Comparison of ENCODE assay signal across 26 cellular contexts in genomic region chr18:77016936-77017335, GRCh38.
DNase-seq lines count a peak whose midpoint lies in the region; ATAC-seq, FAIRE-seq and TF ChIP-seq lines count a peak whose summit lies in the region.
"Had no signal": no experiment of that assay in that cellular context is flagged by ENCODE, and none has a peak within 500 bp of the region (broad histone marks: within the 10 kb centered on the region; RNA-seq: fewer than 3 reads in every experiment).

No MANE protein-coding gene starts in this region.

- H3K4me3 ChIP-seq in neuronal stem cell (ENCODE audit: low read length in 2 of 2) (no peak overlapping the region), tibial nerve (peak overlapping the region; percentile 19 to 51 (median 40))
- H3K4me3 ChIP-seq: ascending aorta, lung, skin epidermis, testis had no signal

- H3K79me1 ChIP-seq in neuronal stem cell (ENCODE audit: low read depth, low read length) (no peaks in the 10 kb centered on the region), H9 (ENCODE audit: insufficient read depth, low read depth, low read length, poor library complexity, severe bottlenecking) (no peaks in the 10 kb centered on the region)

- FAIRE-seq in frontal cortex (lab: Jason Lieb, UNC): peak; percentile 64
- FAIRE-seq: G401.6, keratinocyte had no signal

- DNase-seq in frontal cortex (ENCODE audit: low spot score in 2 of 2) (peak in 1 of 2 donors; percentile 60), neuronal stem cell (ENCODE audit: low spot score) (no peak), tibial nerve (ENCODE audit: low spot score in 2 of 2) (peak in 1 of 2 donors; percentile 38), H9 (no peak)
- DNase-seq: CD4-positive, alpha-beta T cell; effector CD8-positive, alpha-beta T cell; erythroblast; IMR-90; NCI-H1092; NCI-H1930; NCI-H345; NCI-H82; SK-N-SH; T-helper 17 cell; testis had no signal

- no peaks in the 10 kb centered on the region for H3K36me3 ChIP-seq in neuronal stem cell (replicated peaks in 1 of 2; ENCODE audit: control insufficient read depth in 2 of 2, insufficient read depth in 2 of 2, low read length in 2 of 2)
- H3K36me3 ChIP-seq in tibial nerve: peaks cover 0 to 8% (median 0%) of the 10 kb centered on the region in 3 donors

- peaks cover 17% of the 10 kb centered on the region for H3K27me3 Mint-ChIP-seq in H9 (ENCODE audit: low read depth)
- H3K27me3 Mint-ChIP-seq: activated naive CD4-positive, alpha-beta T cell treated with anti-CD3 and anti-CD28 coated beads, Interleukin-2, amount 50 U/mL, for 24 hours; CD4-positive, alpha-beta T cell; T-helper 17 cell had no signal

- H4K91ac ChIP-seq in neuronal stem cell (ENCODE audit: low read depth, low read length, poor library complexity) (no peak overlapping the region), H9 (ENCODE audit: insufficient read length, low read depth, low read length) (no peak overlapping the region)

- H2BK120ac ChIP-seq in neuronal stem cell (ENCODE audit: low read depth, low read length): no peak overlapping the region
- H2BK120ac ChIP-seq in H9 (ENCODE audit: low read depth, low read length, poor library complexity, severe bottlenecking): no peak overlapping the region

- no peaks in the 10 kb centered on the region for H3K23me2 ChIP-seq in H9 (ENCODE audit: insufficient read length, low read depth, low read length, poor library complexity, severe bottlenecking)

- H3K27ac ChIP-seq in angular gyrus (ENCODE audit: low read depth, low read length) (peak overlapping the region; percentile 97), neuronal stem cell (replicated peaks; ENCODE audit: low read length) (no peak overlapping the region), tibial nerve (peak overlapping the region; percentile 64 to 94 (median 81)), H9 (ENCODE audit: insufficient read length, low read depth, low read length) (no peak overlapping the region)
- H3K27ac ChIP-seq: ascending aorta, skin epidermis, testis had no signal

- H3K4ac ChIP-seq in neuronal stem cell (ENCODE audit: low read length) (no peak overlapping the region), H9 (ENCODE audit: low read depth, low read length) (no peak overlapping the region)

- H4K20me1 ChIP-seq in H9 (ENCODE audit: control insufficient read depth, insufficient read depth, insufficient read length): peaks cover 4% of the 10 kb centered on the region

- H2AFZ ChIP-seq in neuronal stem cell (ENCODE audit: low read length): no peak overlapping the region
- H2AFZ ChIP-seq in H9 (ENCODE audit: low read length): no peak overlapping the region

- H3K36me3 Mint-ChIP-seq in H9 (ENCODE audit: insufficient read depth in 1 of 3, low read depth in 3 of 3): peaks cover 0 to 9% (median 2%) of the 10 kb centered on the region in 3 experiments; a peak in 4 of 7 replicates

- H3K18ac ChIP-seq in neuronal stem cell (ENCODE audit: low read length) (no peak overlapping the region), H9 (ENCODE audit: insufficient read length, low read depth, low read length) (no peak overlapping the region)

- H3K4me3 Mint-ChIP-seq in H9: no peak overlapping the region
- H3K4me3 Mint-ChIP-seq: activated naive CD4-positive, alpha-beta T cell treated with anti-CD3 and anti-CD28 coated beads, Interleukin-2, amount 50 U/mL, for 24 hours; activated T-helper 1 cell treated with anti-CD3 and anti-CD28 coated beads, Interleukin-12 subunit alpha, Interleukin-12 subunit beta, Interleukin-2, Interleukin-4 antibody, amounts not matched to agents 30 ng/mL and 10 ng/mL and 1 ng/mL, durations not matched to agents 14 hours and 24 hours and 36 hours; CD4-positive, alpha-beta T cell; T-helper 17 cell had no signal

- peak overlapping the region; percentile 16 for H2AK5ac ChIP-seq in neuronal stem cell (ENCODE audit: low read depth, low read length)
- no peak overlapping the region for H2AK5ac ChIP-seq in H9 (ENCODE audit: insufficient read length, low read length)

- H3K4me2 ChIP-seq in neuronal stem cell (ENCODE audit: insufficient read depth, low read length, poor library complexity, severe bottlenecking) (no peak overlapping the region), H9 (ENCODE audit: insufficient read depth, insufficient read length, low read length) (no peak overlapping the region)
- H3K4me2 ChIP-seq: SK-N-SH had no signal

- TF ChIP-seq CTCF in tibial nerve (IDR thresholded peaks at IDR 0.05): no peak
- TF ChIP-seq CTCF in H9 (conservative IDR thresholded peaks at IDR 0.05): no peak

- H2BK15ac ChIP-seq in neuronal stem cell (ENCODE audit: low read length) (no peak overlapping the region), H9 (ENCODE audit: low read depth, low read length) (no peak overlapping the region)

- H4K8ac ChIP-seq in neuronal stem cell (ENCODE audit: low read depth, low read length) (no peak overlapping the region), H9 (replicated peaks; ENCODE audit: insufficient read length, low read depth, low read length) (no peak overlapping the region)

- TF ChIP-seq POLR2A in tibial nerve (IDR thresholded peaks at IDR 0.05): peak in 1 of 2 donors; percentile 70

- H2BK5ac ChIP-seq in neuronal stem cell (ENCODE audit: low read length): no peak overlapping the region
- H2BK5ac ChIP-seq in H9 (ENCODE audit: insufficient read length, low read length): no peak overlapping the region

- H3K27me3 ChIP-seq in neuronal stem cell (ENCODE audit: control insufficient read depth in 3 of 3, insufficient read depth in 3 of 3, low read depth in 1 of 3, low read length in 3 of 3): no peaks in the 10 kb centered on the region
- H3K27me3 ChIP-seq in tibial nerve: no peaks in the 10 kb centered on the region
- no peaks in the 10 kb centered on the region for H3K27me3 ChIP-seq in H9 (ENCODE audit: insufficient read depth, low read length)
- H3K27me3 ChIP-seq: ascending aorta, neutrophil, testis had no signal

- H3K79me2 ChIP-seq in H9 (ENCODE audit: insufficient read depth, low read length): no peaks in the 10 kb centered on the region

- no peak overlapping the region for H3K14ac ChIP-seq in neuronal stem cell (ENCODE audit: low read length)
- H3K14ac ChIP-seq in H9 (ENCODE audit: insufficient read depth, low read length): no peak overlapping the region

- ATAC-seq in HG03097 (IDR thresholded peaks at IDR 0.05; ENCODE audit: low FRiP score, unreplicated experiment): no peak
- ATAC-seq in HG03196 (IDR thresholded peaks at IDR 0.05; ENCODE audit: unreplicated experiment): no peak
- ATAC-seq: T-helper 17 cell had no signal

- H3K23ac ChIP-seq in neuronal stem cell (ENCODE audit: low read depth, low read length, poor library complexity) (no peak overlapping the region), H9 (ENCODE audit: insufficient read length, low read depth, low read length) (no peak overlapping the region)

- H3K4me1 ChIP-seq in neuronal stem cell (ENCODE audit: control insufficient read depth in 2 of 2, insufficient read depth in 1 of 2, low read depth in 1 of 2, low read length in 2 of 2): peaks cover 0 to 12% of the 10 kb centered on the region in 2 donors
- H3K4me1 ChIP-seq in tibial nerve: peaks cover 0 to 36% (median 6%) of the 10 kb centered on the region in 4 donors
- H3K4me1 ChIP-seq in H9 (ENCODE audit: insufficient read depth, low read length): no peaks in the 10 kb centered on the region

- H2BK12ac ChIP-seq in neuronal stem cell (ENCODE audit: low read length) (no peak overlapping the region), H9 (ENCODE audit: insufficient read length, low read depth, low read length) (no peak overlapping the region)

- no peak overlapping the region for H3K9ac ChIP-seq in neuronal stem cell (ENCODE audit: low read depth, low read length, poor library complexity)
- no peak overlapping the region for H3K9ac ChIP-seq in H9 (ENCODE audit: extremely low read depth, insufficient read length, low read length)
- H3K9ac ChIP-seq: SK-N-SH had no signal

- no peak overlapping the region for H4K5ac ChIP-seq in H9 (ENCODE audit: insufficient read length, low read depth, low read length)

- H3K9me3 ChIP-seq in neuronal stem cell (replicated peaks in 1 of 2; ENCODE audit: control insufficient read depth in 2 of 2, insufficient read depth in 1 of 2, low read depth in 1 of 2, low read length in 2 of 2) (no peaks in the 10 kb centered on the region), tibial nerve (no peaks in the 10 kb centered on the region), H9 (ENCODE audit: control insufficient read depth, low read depth, low read length) (no peaks in the 10 kb centered on the region)
- H3K9me3 ChIP-seq: ascending aorta, neutrophil, SK-N-SH, testis had no signal

- peaks cover 0 to 2% of the 10 kb centered on the region in 2 experiments; a peak in 2 of 5 replicates for H3K9me3 Mint-ChIP-seq in H9
- H3K9me3 Mint-ChIP-seq: activated naive CD4-positive, alpha-beta T cell treated with anti-CD3 and anti-CD28 coated beads, Interleukin-2, amount 50 U/mL, for 24 hours; activated T-helper 1 cell treated with anti-CD3 and anti-CD28 coated beads, Interleukin-12 subunit alpha, Interleukin-12 subunit beta, Interleukin-2, Interleukin-4 antibody, amounts not matched to agents 30 ng/mL and 10 ng/mL and 1 ng/mL, durations not matched to agents 14 hours and 24 hours and 36 hours; CD4-positive, alpha-beta T cell had no signal

- peak in 1 of 2 donors; percentile 88 for TF ChIP-seq EP300 in tibial nerve (IDR thresholded peaks at IDR 0.05)

- H2BK20ac ChIP-seq in H9 (ENCODE audit: low read depth, low read length, poor library complexity, severe bottlenecking): no peak overlapping the region

- peaks cover 0 to 3% of the 10 kb centered on the region in 2 experiments; a peak in 2 of 4 replicates for H3K4me1 Mint-ChIP-seq in H9

- no peak overlapping the region for H3K27ac Mint-ChIP-seq in H9
- H3K27ac Mint-ChIP-seq: CD4-positive, alpha-beta T cell had no signal

- H3K56ac ChIP-seq in H9 (ENCODE audit: insufficient read length, low read depth, low read length): no peak overlapping the region

- H3T11ph ChIP-seq in H9 (ENCODE audit: low read length): no peak overlapping the region

- WGBS in neuronal stem cell (ENCODE audit: extremely low coverage in 2 of 2, insufficient read length in 2 of 2, insufficient replicate concordance in 1 of 2), 2 donors: no CpG with 5 or more reads among the region's 16 CpGs
- 39 to 50% methylated on average over 14 to 16 of the region's 16 CpGs for WGBS in tibial nerve, 2 donors
- WGBS in H9 (ENCODE audit: extremely low coverage, insufficient read length, low lambda C conversion rate): no CpG with 5 or more reads among the region's 16 CpGs

Comparison
In these comparisons a context has a peak if more than half of its experiments do, and no peak if none do; other contexts are left out.
1. H3K27ac ChIP-seq: peak in angular gyrus (single experiment) and tibial nerve (4 of 4); none in neuronal stem cell (single experiment) and H9 (single experiment).
2. H3K4me3 ChIP-seq: peak in tibial nerve (4 of 4); none in neuronal stem cell (0 of 2).